Comparison of ENCODE assay signal across 1 cellular context in genomic region chr10:58746470-58747185, GRCh38.
TF ChIP-seq lines count a peak whose summit lies in the region.

No MANE protein-coding gene starts in this region.

TF ChIP-seq in WTC11, 78 proteins besides CTCF, POLR2A, EP300 and RAD21 (continued from another document):
- TF ChIP-seq ZBTB43 (CRISPR knock-in tag; IDR thresholded peaks at IDR 0.05) (no peak), MAX (CRISPR knock-in tag; IDR thresholded peaks at IDR 0.05) (no peak), E2F5 (CRISPR knock-in tag; IDR thresholded peaks at IDR 0.05) (no peak), ZNF138 (CRISPR knock-in tag; conservative IDR thresholded peaks at IDR 0.05) (no peak), ZNF121 (CRISPR knock-in tag; IDR thresholded peaks at IDR 0.05) (no peak), SP1 (CRISPR knock-in tag; conservative IDR thresholded peaks at IDR 0.05) (no peak), JUN (CRISPR knock-in tag; IDR thresholded peaks at IDR 0.05) (no peak), PREB (CRISPR knock-in tag; IDR thresholded peaks at IDR 0.05; ENCODE audit: borderline replicate concordance) (no peak), NFYB (CRISPR knock-in tag; conservative IDR thresholded peaks at IDR 0.05; ENCODE audit: low read depth) (no peak), ZNF232 (CRISPR knock-in tag; IDR thresholded peaks at IDR 0.05) (no peak), ZNF281 (CRISPR knock-in tag; IDR thresholded peaks at IDR 0.05) (no peak), CREB1 (CRISPR knock-in tag; IDR thresholded peaks at IDR 0.05) (no peak), ZMAT4 (CRISPR knock-in tag; IDR thresholded peaks at IDR 0.05) (no peak), USF1 (CRISPR knock-in tag; IDR thresholded peaks at IDR 0.05) (no peak)
